In the genomic region with DNA sequence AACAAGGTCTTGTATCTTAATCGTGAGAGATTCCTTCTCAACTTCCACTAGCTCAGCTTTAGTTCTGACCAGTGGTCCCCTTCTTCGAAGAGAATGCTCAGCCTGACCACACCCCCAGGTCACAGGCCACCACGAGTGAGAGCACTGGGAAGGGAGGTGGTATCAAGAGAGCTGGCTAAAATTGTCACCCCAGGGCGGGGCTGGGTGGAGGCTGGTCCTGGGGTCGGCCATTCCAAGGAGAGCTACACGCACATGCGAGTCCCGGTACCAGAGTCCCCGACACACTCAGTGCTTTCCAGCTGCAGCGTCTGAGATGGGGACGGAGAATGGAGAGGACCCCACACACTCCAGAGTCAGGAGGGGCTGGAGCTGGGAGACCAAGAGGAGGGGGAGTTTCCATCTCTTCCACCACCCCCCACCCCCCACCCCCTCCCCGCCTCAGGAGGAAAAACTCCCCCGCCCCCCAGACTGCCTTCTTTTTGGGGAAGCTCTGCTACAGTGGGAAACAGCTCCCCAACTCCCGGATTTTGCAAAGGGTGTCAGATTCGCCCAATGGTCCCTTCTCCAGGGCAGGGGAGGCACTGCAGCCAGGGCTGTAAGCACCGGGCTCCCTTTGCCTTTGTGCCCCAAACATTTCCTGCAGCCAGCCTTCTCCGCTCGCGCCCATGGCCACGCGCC, we compare ENCODE assay signal across 23 cellular contexts. TPM values are rescaled to one million over a fixed set of nuclear protein-coding genes. Genes with fewer than 3 reads are reported as not detected.
DNase-seq lines count a peak whose midpoint lies in the region; TF ChIP-seq lines count a peak whose summit lies in the region.
"Had no signal": no experiment of that assay in that cellular context is flagged by ENCODE, and none has a peak within 500 bp of the region (broad histone marks: within the 10 kb centered on the region; RNA-seq: fewer than 3 reads in every experiment).

No MANE protein-coding gene starts in this region.

- H3K9me3 Mint-ChIP-seq in neural crest cell, result no peaks in the 10 kb centered on the region
- H3K9me3 Mint-ChIP-seq: stimulated activated naive CD8-positive, alpha-beta T cell treated with anti-CD3 and anti-CD28 coated beads, Interleukin-15, Interleukin-2, amounts not matched to agents 100 ng/mL and 50 ng/mL, for 24 hours had no signal

- CTCF ChIA-PET in HEK293 (lab: Yijun Ruan, JAX), result interaction anchor here (0.7 to 1.0 kb wide), 2 partner anchors 19 to 31 kb away, joined by 3 to 6 read pairs; no protein-coding TSS in a partner anchor

- peaks cover 20% of the 10 kb centered on the region for H3K4me1 Mint-ChIP-seq in neural crest cell

- DNase-seq in neural crest cell (ENCODE audit: low read depth, low spot score) (no peak), NCI-H1105 treated with DMSO at 0.1 percent for 48 hours (lab: John Stamatoyannopoulos, UW) (no peak), activated gamma-delta T cell (lab: John Stamatoyannopoulos, UW) (no peak), T-helper 2 cell (no peak), RPMI8226 (no peak)
- DNase-seq: activated CD8-positive, alpha-beta T cell treated with anti-CD3 and anti-CD28 coated beads, Interleukin-2, amount 10 ng/mL, durations not matched to agents 7 days and 5 days; anterior cingulate cortex; colonic mucosa; erythroblast; Kasumi-1; NCI-H1436 treated with DMSO at 0.1 percent for 48 hours; NCI-H510A; stimulated activated CD4-positive, alpha-beta T cell treated with anti-CD3 and anti-CD28 coated beads, Interleukin-12 subunit alpha, Interleukin-12 subunit beta, amount 100 ng/mL, for 4 hours had no signal

- peak overlapping the region; percentile 94 for H3K4me2 ChIP-seq in BLaER1

- H3K27ac ChIP-seq in BLaER1 (no peak overlapping the region), HEK293 (ENCODE audit: extremely low read depth, low read depth, low read length) (no peak overlapping the region)
- H3K27ac ChIP-seq: colonic mucosa, HL-60 had no signal

- peaks cover 71% of the 10 kb centered on the region for H3K27me3 Mint-ChIP-seq in neural crest cell (ENCODE audit: low read depth)

- H3K9me3 ChIP-seq in BLaER1, result no peaks in the 10 kb centered on the region
- H3K9me3 ChIP-seq in HEK293 (ENCODE audit: control insufficient read depth, insufficient read depth, low read depth, low read length), result no peaks in the 10 kb centered on the region
- H3K9me3 ChIP-seq in endocrine pancreas (ENCODE audit: control insufficient read depth, low read length), result no peaks in the 10 kb centered on the region
- H3K9me3 ChIP-seq: colonic mucosa had no signal

- no peaks in the 10 kb centered on the region for H3K36me3 ChIP-seq in BLaER1
- no peaks in the 10 kb centered on the region for H3K36me3 ChIP-seq in HEK293 (ENCODE audit: control insufficient read depth in 2 of 2, insufficient read depth in 1 of 2, low read length in 2 of 2)
- no peaks in the 10 kb centered on the region for H3K36me3 ChIP-seq in endocrine pancreas (ENCODE audit: control insufficient read depth, insufficient read depth, low read length)
- H3K36me3 ChIP-seq: colonic mucosa had no signal

- TF ChIP-seq CTCF in HEK293 (tag by site-specific recombination; IDR thresholded peaks at IDR 0.05), result no peak
- TF ChIP-seq CTCF in neural crest cell (conservative IDR thresholded peaks at IDR 0.05), result no peak

- H3K27me3 ChIP-seq in BLaER1, result peaks cover 75% of the 10 kb centered on the region
- H3K27me3 ChIP-seq in endocrine pancreas (ENCODE audit: control insufficient read depth, insufficient read depth, low read length), result no peaks in the 10 kb centered on the region

- H3K4me3 Mint-ChIP-seq in neural crest cell, result peak overlapping the region; percentile 51
- H3K4me3 Mint-ChIP-seq: activated CD8-positive, alpha-beta T cell treated with anti-CD3 and anti-CD28 coated beads, Interleukin-2, amount 10 ng/mL, durations not matched to agents 7 days and 5 days; stimulated activated naive CD8-positive, alpha-beta T cell treated with anti-CD3 and anti-CD28 coated beads, Interleukin-15, Interleukin-2, amounts not matched to agents 100 ng/mL and 50 ng/mL, for 24 hours had no signal

- H3K9ac ChIP-seq in BLaER1 (no peak overlapping the region), endocrine pancreas (ENCODE audit: control insufficient read depth, insufficient read depth, low read length) (peak overlapping the region; percentile 30)

- H4K20me1 ChIP-seq in BLaER1, result peaks cover 23% of the 10 kb centered on the region

- peak overlapping the region; percentile 72; the same call in 1 of the 2 replicates for H3K4me3 ChIP-seq in BLaER1
- H3K4me3 ChIP-seq in HEK293 (ENCODE audit: low read depth, low read length), result no peak overlapping the region
- no peak overlapping the region for H3K4me3 ChIP-seq in endocrine pancreas (ENCODE audit: control insufficient read depth, insufficient read depth, low read length)
- H3K4me3 ChIP-seq: colonic mucosa had no signal

- H3K36me3 Mint-ChIP-seq in neural crest cell (ENCODE audit: low read depth), result no peaks in the 10 kb centered on the region

- H3K4me1 ChIP-seq in BLaER1, result peaks cover 53% of the 10 kb centered on the region
- H3K4me1 ChIP-seq in HEK293 (ENCODE audit: control insufficient read depth, insufficient read depth, low read length), result peaks cover 3% of the 10 kb centered on the region
- no peaks in the 10 kb centered on the region for H3K4me1 ChIP-seq in endocrine pancreas (ENCODE audit: control insufficient read depth, insufficient read depth, low read length)
- H3K4me1 ChIP-seq: colonic mucosa had no signal

- POLR2A ChIA-PET in HEK293 (lab: Yijun Ruan, JAX), result no interaction called here

- no peak overlapping the region for H3K27ac Mint-ChIP-seq in neural crest cell (ENCODE audit: unreplicated experiment)
- H3K27ac Mint-ChIP-seq: activated CD8-positive, alpha-beta T cell treated with anti-CD3 and anti-CD28 coated beads, Interleukin-2, amount 10 ng/mL, durations not matched to agents 7 days and 5 days; stimulated activated naive CD8-positive, alpha-beta T cell treated with anti-CD3 and anti-CD28 coated beads, Interleukin-15, Interleukin-2, amounts not matched to agents 100 ng/mL and 50 ng/mL, for 24 hours had no signal

TF ChIP-seq in HEK293, 187 proteins besides CTCF, POLR2A, EP300 and RAD21:
- 0 out of 2 replicates have a peak, but pooled peaks have one; percentile 17 for TF ChIP-seq KLF9 (tag by site-specific recombination; IDR thresholded peaks at IDR 0.05; ENCODE audit: low read depth)
- no peak for TF ChIP-seq SCRT2 (tag by site-specific recombination; IDR thresholded peaks at IDR 0.05)

RNA-seq across cellular contexts. Expression of a gene that starts 1.6 kb away (rescaled TPM):
- total RNA-seq in neural crest cell, result 7.1 and 7.7 TPM in 2 replicates
- total RNA-seq: mononuclear cell, OCI-LY7 had no signal

RNA-seq across cellular contexts. Expression of a gene that starts 18.9 kb away (rescaled TPM):
- total RNA-seq in neural crest cell, result 87.3 and 93.1 TPM in 2 replicates

RNA-seq across cellular contexts. Expression of a gene that starts 51.2 kb away (rescaled TPM):
- not detected in 2 replicates for total RNA-seq in neural crest cell
- total RNA-seq: activated CD8-positive, alpha-beta T cell treated with anti-CD3 and anti-CD28 coated beads, Interleukin-2, amount 10 ng/mL, durations not matched to agents 7 days and 5 days; glomerular endothelial cell; kidney epithelial cell; OCI-LY7; SK-MEL-5 had no signal
